ENCODE assay signal across 1 cellular context in genomic region chr6:11833626-11834592, GRCh38.
A peak's percentile ranks its signal among the peaks of the same experiment; 100 is the strongest.
TF ChIP-seq lines count a peak whose summit lies in the region.

No MANE protein-coding gene starts in this region.

TF ChIP-seq in K562, 482 proteins besides CTCF, POLR2A, EP300 and RAD21 (continued from another document and continues in another):
- TF ChIP-seq MAX (CRISPR knock-in tag; IDR thresholded peaks at IDR 0.05) (no peak), ZNF282 (CRISPR knock-in tag; IDR thresholded peaks at IDR 0.05) (no peak), ATF3 (IDR thresholded peaks at IDR 0.05) (peak; percentile 47; the same call in 1 of the 2 replicates), ATF3 (CRISPR knock-in tag; conservative IDR thresholded peaks at IDR 0.05) (no peak), ZNF280A (IDR thresholded peaks at IDR 0.05; ENCODE audit: low read depth, partially characterized antibody) (no peak), ZNF175 (CRISPR knock-in tag; IDR thresholded peaks at IDR 0.05; ENCODE audit: low read depth) (no peak), GTF3C2 (IDR thresholded peaks at IDR 0.05; ENCODE audit: borderline replicate concordance, extremely low read depth, insufficient read length) (no peak), LEF1 (IDR thresholded peaks at IDR 0.05) (peak; percentile 95), NBN (IDR thresholded peaks at IDR 0.05; ENCODE audit: low read depth) (peak; percentile 76), ZC3H11A (IDR thresholded peaks at IDR 0.05; ENCODE audit: low read depth, low read length) (no peak), ZNF507 (tag; conservative IDR thresholded peaks at IDR 0.05) (no peak), TAF1 (IDR thresholded peaks at IDR 0.05; ENCODE audit: control insufficient read depth, extremely low read depth, insufficient read depth, low read length, severe bottlenecking) (no peak), MNT (conservative IDR thresholded peaks at IDR 0.05) (peak; percentile 55 to 71), SMAD3 (CRISPR knock-in tag; conservative IDR thresholded peaks at IDR 0.05) (no peak), MYNN (IDR thresholded peaks at IDR 0.05) (no peak), MYNN (CRISPR knock-in tag; IDR thresholded peaks at IDR 0.05) (no peak), ATF7 (IDR thresholded peaks at IDR 0.05) (peak; percentile 62), ZNF12 (CRISPR knock-in tag; IDR thresholded peaks at IDR 0.05) (no peak), ELK3 (CRISPR knock-in tag; IDR thresholded peaks at IDR 0.05) (no peak), MCM7 (IDR thresholded peaks at IDR 0.05) (no peak), FUS (optimal IDR thresholded peaks at IDR 0.05; ENCODE audit: low read depth, low read length) (no peak), KDM2B (CRISPR knock-in tag; IDR thresholded peaks at IDR 0.05) (no peak), ZNF449 (CRISPR knock-in tag; IDR thresholded peaks at IDR 0.05) (no peak), KAT7 (CRISPR knock-in tag; IDR thresholded peaks at IDR 0.05; ENCODE audit: borderline replicate concordance) (no peak), HDAC6 (IDR thresholded peaks at IDR 0.05; ENCODE audit: low read depth, low read length) (no peak), ZNF316 (IDR thresholded peaks at IDR 0.05) (peak; percentile 67), KLF6 (CRISPR knock-in tag; IDR thresholded peaks at IDR 0.05; ENCODE audit: borderline replicate concordance) (no peak), RAD51 (IDR thresholded peaks at IDR 0.05; ENCODE audit: borderline replicate concordance, low read depth) (peak; percentile 59; the same call in 1 of the 2 replicates), POLR2AphosphoS5 (IDR thresholded peaks at IDR 0.05; ENCODE audit: control insufficient read depth, insufficient read depth, low read depth, low read length) (peak; percentile 86), BRD9 (IDR thresholded peaks at IDR 0.05; ENCODE audit: low read depth, partially characterized antibody) (no peak), ZNF740 (CRISPR knock-in tag; IDR thresholded peaks at IDR 0.05) (no peak), ZNF740 (tag; IDR thresholded peaks at IDR 0.05) (no peak), MBD2 (IDR thresholded peaks at IDR 0.05; ENCODE audit: borderline replicate concordance, low read depth) (no peak), TGIF2 (CRISPR knock-in tag; IDR thresholded peaks at IDR 0.05) (no peak), ZNF212 (CRISPR knock-in tag; IDR thresholded peaks at IDR 0.05) (no peak), OTX1 (CRISPR knock-in tag; IDR thresholded peaks at IDR 0.05) (no peak), TCF15 (CRISPR knock-in tag; IDR thresholded peaks at IDR 0.05) (no peak), CBFB (CRISPR knock-in tag; IDR thresholded peaks at IDR 0.05) (no peak), ADNP (tag; IDR thresholded peaks at IDR 0.05) (peak; percentile 72), TCF7 (IDR thresholded peaks at IDR 0.05; ENCODE audit: borderline replicate concordance) (no peak), NR4A1 (CRISPR knock-in tag; IDR thresholded peaks at IDR 0.05) (no peak), NR4A1 (tag; IDR thresholded peaks at IDR 0.05) (no peak), JUND (IDR thresholded peaks at IDR 0.05; ENCODE audit: borderline replicate concordance, low read depth, low read length) (peak; percentile 43; the same call in 1 of the 2 replicates), JUND (tag; IDR thresholded peaks at IDR 0.05; ENCODE audit: borderline replicate concordance, low read depth, low read length) (peak; percentile 66; the same call in 2 of the 3 replicates), RBM34 (IDR thresholded peaks at IDR 0.05; ENCODE audit: borderline replicate concordance, insufficient read depth, low read length) (no peak), ZNF445 (CRISPR knock-in tag; IDR thresholded peaks at IDR 0.05; ENCODE audit: low read depth) (no peak), BRF2 (IDR thresholded peaks at IDR 0.05; ENCODE audit: borderline replicate concordance, insufficient read depth, insufficient read length) (no peak), CCNT2 (IDR thresholded peaks at IDR 0.05; ENCODE audit: borderline replicate concordance, extremely low read depth, insufficient read length, low read depth, low read length) (peak; percentile 34), HOMEZ (CRISPR knock-in tag; IDR thresholded peaks at IDR 0.05) (no peak), NCOR1 (IDR thresholded peaks at IDR 0.05) (peak; percentile 90), TBP (optimal IDR thresholded peaks at IDR 0.05; ENCODE audit: low read depth, low read length) (no peak), NONO (IDR thresholded peaks at IDR 0.05; ENCODE audit: low read depth in 2 of 2, low read length in 1 of 2) (0 out of 4 replicates have a peak, but pooled peaks of 1 of the 2 experiments have one; percentile 18), KDM5B (IDR thresholded peaks at IDR 0.05; ENCODE audit: insufficient replicate concordance, low read depth, low read length) (no peak), ZBTB43 (CRISPR knock-in tag; IDR thresholded peaks at IDR 0.05) (no peak)
